In genomic region chr14:79840068-79840467, GRCh38 we compare ENCODE assay signal across 13 cellular contexts.
DNase-seq lines count a peak whose midpoint lies in the region; ATAC-seq and TF ChIP-seq lines count a peak whose summit lies in the region.
"Had no signal": no experiment of that assay in that cellular context is flagged by ENCODE, and none has a peak within 500 bp of the region (broad histone marks: within the 10 kb centered on the region; RNA-seq: fewer than 3 reads in every experiment).

No MANE protein-coding gene starts in this region.

- H3K27me3 ChIP-seq in BLaER1 treated with 17β-estradiol and CSF1 and Interleukin-3, amounts not matched to agents 10 nM and 100 nM = no peaks in the 10 kb centered on the region
- H3K27me3 ChIP-seq in smooth muscle cell (ENCODE audit: low read depth) = no peaks in the 10 kb centered on the region

- no peaks in the 10 kb centered on the region for H3K9me3 Mint-ChIP-seq in progenitor cell of endocrine pancreas (ENCODE audit: low read depth)
- H3K9me3 Mint-ChIP-seq: H9 had no signal

- H3K36me3 ChIP-seq in BLaER1 treated with 17β-estradiol and CSF1 and Interleukin-3, amounts not matched to agents 10 nM and 100 nM = peaks cover 0 to 9% (median 0%) of the 10 kb centered on the region in 11 experiments; a peak in 2 of 22 replicates
- H3K36me3 ChIP-seq in smooth muscle cell (ENCODE audit: low read depth) = no peaks in the 10 kb centered on the region

- peak overlapping the region in 3 of 11 experiments; percentile 26 to 71 (median 45); a peak in 5 of 22 replicates for H3K27ac ChIP-seq in BLaER1 treated with 17β-estradiol and CSF1 and Interleukin-3, amounts not matched to agents 10 nM and 100 nM
- H3K27ac ChIP-seq in smooth muscle cell (ENCODE audit: low read depth) = peak overlapping the region; percentile 86

- peaks cover 8% of the 10 kb centered on the region for H3F3A ChIP-seq in smooth muscle cell (ENCODE audit: low read depth)

- H3K4me1 Mint-ChIP-seq in progenitor cell of endocrine pancreas (ENCODE audit: low read depth) = peaks cover 12% of the 10 kb centered on the region
- H3K4me1 Mint-ChIP-seq: H9 had no signal

- H3K4me2 ChIP-seq in BLaER1 treated with 17β-estradiol and CSF1 and Interleukin-3, amounts not matched to agents 10 nM and 100 nM = peak overlapping the region in 8 of 11 experiments; percentile 15 to 67 (median 60); a peak in 15 of 22 replicates
- H3K4me2 ChIP-seq in smooth muscle cell = peak overlapping the region; percentile 19

- H3K9me3 ChIP-seq in BLaER1 treated with 17β-estradiol and CSF1 and Interleukin-3, amounts not matched to agents 10 nM and 100 nM (replicated peaks in 1 of 11) = peaks cover 0 to 68% (median 48%) of the 10 kb centered on the region in 11 experiments; a peak in 16 of 22 replicates
- no peaks in the 10 kb centered on the region for H3K9me3 ChIP-seq in smooth muscle cell (replicated peaks; ENCODE audit: low read depth)

- peak overlapping the region in 2 of 10 experiments; percentile 4 to 24; a peak in 1 of 20 replicates for H3K4me3 ChIP-seq in BLaER1 treated with 17β-estradiol and CSF1 and Interleukin-3, amounts not matched to agents 10 nM and 100 nM
- no peak overlapping the region for H3K4me3 ChIP-seq in smooth muscle cell

- H3K4me3 Mint-ChIP-seq in progenitor cell of endocrine pancreas (ENCODE audit: low read depth) = no peak overlapping the region
- H3K4me3 Mint-ChIP-seq: CD8-positive, alpha-beta T cell; H9 had no signal

- H3K79me2 ChIP-seq in smooth muscle cell (ENCODE audit: low read depth) = no peaks in the 10 kb centered on the region

- H3K36me3 Mint-ChIP-seq in progenitor cell of endocrine pancreas (ENCODE audit: insufficient read depth) = no peaks in the 10 kb centered on the region
- H3K36me3 Mint-ChIP-seq: CD8-positive, alpha-beta T cell had no signal

- no peak overlapping the region for H3K27ac Mint-ChIP-seq in progenitor cell of endocrine pancreas
- H3K27ac Mint-ChIP-seq: CD8-positive, alpha-beta T cell; H9 had no signal

- H3K4me1 ChIP-seq in BLaER1 treated with 17β-estradiol and CSF1 and Interleukin-3, amounts not matched to agents 10 nM and 100 nM = peaks cover 0 to 68% (median 38%) of the 10 kb centered on the region in 10 experiments; a peak in 15 of 20 replicates
- H3K4me1 ChIP-seq in smooth muscle cell (ENCODE audit: low read depth) = peaks cover 17% of the 10 kb centered on the region

- DNase-seq in NCI-H69 (lab: John Stamatoyannopoulos, UW) (peak; percentile 23), amniotic epithelial cell (ENCODE audit: low read depth) (peak; percentile 14), smooth muscle cell (lab: John Stamatoyannopoulos, UW; ENCODE audit: unreplicated experiment) (no peak), progenitor cell of endocrine pancreas (ENCODE audit: low spot score, unreplicated experiment) (no peak), NCI-H2171 (lab: John Stamatoyannopoulos, UW) (no peak)
- DNase-seq: AML-193; Calu3; CD8-positive, alpha-beta T cell; DMS79 treated with DMSO at 0.1 percent for 48 hours; GF-D8; H9 had no signal

- H4K20me1 ChIP-seq in BLaER1 treated with 17β-estradiol and CSF1 and Interleukin-3, amounts not matched to agents 10 nM and 100 nM = no peaks in the 10 kb centered on the region
- no peaks in the 10 kb centered on the region for H4K20me1 ChIP-seq in smooth muscle cell (ENCODE audit: low read depth)

- no peak overlapping the region; a peak in 1 of 22 replicates for H3K9ac ChIP-seq in BLaER1 treated with 17β-estradiol and CSF1 and Interleukin-3, amounts not matched to agents 10 nM and 100 nM
- no peak overlapping the region for H3K9ac ChIP-seq in smooth muscle cell (ENCODE audit: low read depth)

- no peak overlapping the region for H2AFZ ChIP-seq in smooth muscle cell (ENCODE audit: low read depth)

- TF ChIP-seq CTCF in smooth muscle cell (IDR thresholded peaks at IDR 0.05; ENCODE audit: borderline replicate concordance, insufficient read depth, poor library complexity, severe bottlenecking) (no peak), progenitor cell of endocrine pancreas (IDR thresholded peaks at IDR 0.05; ENCODE audit: unreplicated experiment) (no peak)

- H3K27me3 Mint-ChIP-seq in progenitor cell of endocrine pancreas = no peaks in the 10 kb centered on the region

- ATAC-seq in GM18868 (IDR thresholded peaks at IDR 0.05; ENCODE audit: unreplicated experiment) = no peak
- ATAC-seq: CD8-positive, alpha-beta T cell had no signal

Comparison
In these comparisons a context has a peak if more than half of its experiments do, and no peak if none do; other contexts are left out.
1. DNase-seq: peak in NCI-H69 (single experiment) and amniotic epithelial cell (single experiment); none in smooth muscle cell (single experiment), progenitor cell of endocrine pancreas (single experiment) and NCI-H2171 (single experiment).